1 cellular context compared by ENCODE assay signal in the genomic region with DNA sequence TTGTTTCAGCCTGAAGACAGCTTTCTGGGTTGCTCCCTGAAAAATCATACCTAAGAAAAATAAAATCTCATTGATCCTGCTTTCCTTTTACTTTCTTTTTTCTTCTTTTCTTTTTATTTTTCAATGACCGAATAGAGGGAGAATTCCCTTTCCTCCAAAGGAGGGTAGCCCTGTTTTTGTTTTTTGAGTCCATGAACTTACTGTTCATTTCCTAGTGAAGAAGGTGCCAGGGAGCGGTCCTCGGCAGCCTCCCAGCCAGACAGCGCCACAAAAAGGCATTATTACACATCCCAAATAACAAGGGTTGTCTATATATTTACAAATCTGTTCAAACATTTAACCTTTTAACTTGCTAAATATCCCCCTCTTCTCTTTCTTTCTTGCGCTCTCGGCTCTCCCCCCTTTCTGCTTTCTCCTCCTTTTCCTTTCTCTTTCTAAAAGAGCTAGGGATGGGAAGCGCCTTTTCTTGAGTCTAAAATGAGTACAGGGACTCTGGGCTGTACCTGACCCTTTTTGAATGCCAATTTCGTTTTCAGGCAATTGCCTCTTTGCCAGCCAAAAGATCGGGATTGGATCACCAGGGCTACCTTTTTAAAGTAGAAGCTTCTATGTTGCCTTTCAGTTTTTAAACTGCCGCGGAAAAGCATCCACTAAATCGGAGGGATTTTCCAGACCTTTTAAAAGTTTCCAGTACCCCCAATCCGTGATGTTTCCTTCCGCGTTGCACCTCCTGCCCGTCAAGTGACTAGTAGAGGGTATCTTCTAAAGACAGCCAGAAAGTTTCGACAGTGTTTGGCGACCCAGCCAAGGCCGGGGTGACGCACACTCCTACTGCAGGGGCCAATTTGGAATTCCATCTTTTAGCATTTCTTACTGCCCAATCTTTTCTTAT.
TF ChIP-seq lines count a peak whose summit lies in the region.

No MANE protein-coding gene starts in this region.

TF ChIP-seq in GM12878, 131 proteins besides CTCF, POLR2A, EP300 and RAD21:
- TF ChIP-seq, protein P1, sequence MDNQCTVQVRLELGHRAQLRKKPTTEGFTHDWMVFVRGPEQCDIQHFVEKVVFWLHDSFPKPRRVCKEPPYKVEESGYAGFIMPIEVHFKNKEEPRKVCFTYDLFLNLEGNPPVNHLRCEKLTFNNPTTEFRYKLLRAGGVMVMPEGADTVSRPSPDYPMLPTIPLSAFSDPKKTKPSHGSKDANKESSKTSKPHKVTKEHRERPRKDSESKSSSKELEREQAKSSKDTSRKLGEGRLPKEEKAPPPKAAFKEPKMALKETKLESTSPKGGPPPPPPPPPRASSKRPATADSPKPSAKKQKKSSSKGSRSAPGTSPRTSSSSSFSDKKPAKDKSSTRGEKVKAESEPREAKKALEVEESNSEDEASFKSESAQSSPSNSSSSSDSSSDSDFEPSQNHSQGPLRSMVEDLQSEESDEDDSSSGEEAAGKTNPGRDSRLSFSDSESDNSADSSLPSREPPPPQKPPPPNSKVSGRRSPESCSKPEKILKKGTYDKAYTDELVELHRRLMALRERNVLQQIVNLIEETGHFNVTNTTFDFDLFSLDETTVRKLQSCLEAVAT (IDR thresholded peaks at IDR 0.05): no peak
- TF ChIP-seq BMI1 (IDR thresholded peaks at IDR 0.05; ENCODE audit: borderline replicate concordance): peak; percentile 56; the same call in 1 of the 2 replicates
